17 cellular contexts compared by ENCODE assay signal in the genomic region with DNA sequence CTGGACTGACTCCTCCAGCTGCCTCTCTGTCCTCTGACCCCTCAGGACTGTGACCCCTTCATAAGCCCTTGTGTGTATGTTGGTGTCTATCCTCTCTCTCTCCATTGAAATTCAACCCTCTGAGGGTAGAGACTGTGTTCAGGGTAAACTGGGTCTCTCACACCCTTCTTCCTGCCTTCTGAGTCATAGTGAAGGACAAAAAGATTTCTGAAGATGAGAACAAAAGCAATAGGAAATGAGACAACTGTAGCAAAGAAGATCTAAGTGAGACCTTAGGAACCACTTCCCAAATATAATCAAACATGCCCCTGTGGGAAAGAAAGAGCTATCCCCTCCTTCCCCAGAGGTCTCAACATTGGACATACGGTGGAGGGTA. TPM values are rescaled to one million over a fixed set of nuclear protein-coding genes. Genes with fewer than 3 reads are reported as not detected.
A peak's percentile ranks its signal among the peaks of the same experiment; 100 is the strongest.
DNase-seq lines count a peak whose midpoint lies in the region; ATAC-seq and TF ChIP-seq lines count a peak whose summit lies in the region.
"Had no signal": no experiment of that assay in that cellular context is flagged by ENCODE, and none has a peak within 500 bp of the region (broad histone marks: within the 10 kb centered on the region; RNA-seq: fewer than 3 reads in every experiment).

No MANE protein-coding gene starts in this region.

- peak overlapping the region in 2 of 3 experiments; percentile 81 to 92; a peak in 4 of 7 replicates for H3K27ac Mint-ChIP-seq in H9
- H3K27ac Mint-ChIP-seq in activated T-helper 17 cell treated with anti-CD3 and anti-CD28 coated beads, Interleukin-2, amount 50 U/mL, for 72 hours, result peak overlapping the region; percentile 45
- H3K27ac Mint-ChIP-seq in naive thymus-derived CD4-positive, alpha-beta T cell, result peak overlapping the region; percentile 24 to 90 (median 83)

- no peak overlapping the region for H2BK5ac ChIP-seq in H9 (ENCODE audit: insufficient read length, low read length)

- TF ChIP-seq EP300 in transverse colon (IDR thresholded peaks at IDR 0.05; ENCODE audit: low read depth), result no peak

- no peak overlapping the region for H2BK120ac ChIP-seq in H9 (ENCODE audit: low read depth, low read length, poor library complexity, severe bottlenecking)

- H3K4me1 ChIP-seq in BLaER1 treated with 17β-estradiol and CSF1 and Interleukin-3, amounts not matched to agents 10 nM and 100 nM, result peaks cover 6 to 34% (median 22%) of the 10 kb centered on the region in 10 experiments; a peak in 18 of 20 replicates
- H3K4me1 ChIP-seq in H9 (ENCODE audit: insufficient read depth, low read length), result peaks cover 5% of the 10 kb centered on the region; the same call in 1 of the 2 replicates
- H3K4me1 ChIP-seq in naive thymus-derived CD4-positive, alpha-beta T cell (ENCODE audit: control insufficient read depth in 2 of 2, insufficient read depth in 2 of 2, low read length in 2 of 2), result peaks cover 0 to 21% of the 10 kb centered on the region in 2 donors
- H3K4me1 ChIP-seq in transverse colon, result peaks cover 13 to 54% (median 41%) of the 10 kb centered on the region in 4 donors
- H3K4me1 ChIP-seq: BE2C had no signal

- no peak overlapping the region for H2AFZ ChIP-seq in H9 (ENCODE audit: low read length)

- DNase-seq in H9 (no peak), GF-D8 (lab: John Stamatoyannopoulos, UW) (no peak), transverse colon (no peak)
- no peak for DNase-seq in naive thymus-derived CD4-positive, alpha-beta T cell
- no peak for DNase-seq in activated CD4-positive, CD25-positive, alpha-beta regulatory T cell treated with anti-CD3 and anti-CD28 coated beads, Interleukin-2, amount 50 U/mL, for 72 hours
- DNase-seq: BE2C, mesendoderm, NCI-H1930, NCI-H748 treated with DMSO at 0.1 percent for 48 hours had no signal

- peak; percentile 34 for ATAC-seq in activated T-helper 17 cell treated with anti-CD3 and anti-CD28 coated beads, Interleukin-2, amount 50 U/mL, for 72 hours (replicated peaks)
- ATAC-seq in naive thymus-derived CD4-positive, alpha-beta T cell, result no peak
- no peak for ATAC-seq in HG02973 (IDR thresholded peaks at IDR 0.05; ENCODE audit: unreplicated experiment)
- ATAC-seq: gastroesophageal sphincter, pancreas had no signal

- no peak overlapping the region for H2BK15ac ChIP-seq in H9 (ENCODE audit: low read depth, low read length)

- H3K23ac ChIP-seq in H9 (ENCODE audit: insufficient read length, low read depth, low read length), result no peak overlapping the region

- H3K56ac ChIP-seq in H9 (ENCODE audit: insufficient read length, low read depth, low read length), result no peak overlapping the region

- H3K9me3 ChIP-seq in BLaER1 treated with 17β-estradiol and CSF1 and Interleukin-3, amounts not matched to agents 10 nM and 100 nM (replicated peaks in 1 of 11), result no peaks in the 10 kb centered on the region
- H3K9me3 ChIP-seq in H9 (ENCODE audit: control insufficient read depth, low read depth, low read length) (no peaks in the 10 kb centered on the region), transverse colon (no peaks in the 10 kb centered on the region)
- no peaks in the 10 kb centered on the region for H3K9me3 ChIP-seq in naive thymus-derived CD4-positive, alpha-beta T cell (ENCODE audit: control insufficient read depth in 2 of 3, low read length in 3 of 3)
- H3K9me3 ChIP-seq: BE2C, gastroesophageal sphincter, pancreas had no signal

- peaks cover 0 to 8% (median 0%) of the 10 kb centered on the region in 11 experiments; a peak in 2 of 22 replicates for H3K27me3 ChIP-seq in BLaER1 treated with 17β-estradiol and CSF1 and Interleukin-3, amounts not matched to agents 10 nM and 100 nM
- H3K27me3 ChIP-seq in H9 (ENCODE audit: insufficient read depth, low read length) (no peaks in the 10 kb centered on the region), transverse colon (no peaks in the 10 kb centered on the region)
- H3K27me3 ChIP-seq in naive thymus-derived CD4-positive, alpha-beta T cell (ENCODE audit: control insufficient read depth in 2 of 2, insufficient read depth in 2 of 2, low read length in 2 of 2), result no peaks in the 10 kb centered on the region
- H3K27me3 ChIP-seq: BE2C, gastroesophageal sphincter, pancreas had no signal

- H3K14ac ChIP-seq in H9 (ENCODE audit: insufficient read depth, low read length), result no peak overlapping the region

- TF ChIP-seq POLR2A in transverse colon (IDR thresholded peaks at IDR 0.05), result no peak

- H3K79me1 ChIP-seq in H9 (ENCODE audit: insufficient read depth, low read depth, low read length, poor library complexity, severe bottlenecking), result no peaks in the 10 kb centered on the region

- intact Hi-C loops in naive thymus-derived CD4-positive, alpha-beta T cell (cut with micrococcal nuclease), result loop anchor here in 1 of 2 donors (1.0 kb wide), 1 partner anchor 9 kb away; no protein-coding TSS in a partner anchor
- intact Hi-C loops in transverse colon (cut with DNase I; ENCODE audit: low total_unique reads), result no loop called here

- POLR2A ChIA-PET in naive thymus-derived CD4-positive, alpha-beta T cell (lab: Charles Lee), result interaction anchor here (0.8 to 1.9 kb wide), 5 partner anchors 11 to 31 kb away, joined by 3 to 10 read pairs (median 4); no protein-coding TSS in a partner anchor

- H4K20me1 ChIP-seq in BLaER1 treated with 17β-estradiol and CSF1 and Interleukin-3, amounts not matched to agents 10 nM and 100 nM, result peaks cover 0 to 9% (median 0%) of the 10 kb centered on the region in 11 experiments; a peak in 2 of 22 replicates
- no peaks in the 10 kb centered on the region for H4K20me1 ChIP-seq in H9 (ENCODE audit: control insufficient read depth, insufficient read depth, insufficient read length)

- no peak overlapping the region for H3K4me3 ChIP-seq in BLaER1 treated with 17β-estradiol and CSF1 and Interleukin-3, amounts not matched to agents 10 nM and 100 nM
- no peak overlapping the region for H3K4me3 ChIP-seq in naive thymus-derived CD4-positive, alpha-beta T cell (ENCODE audit: low read length)
- H3K4me3 ChIP-seq in transverse colon, result no peak overlapping the region
- H3K4me3 ChIP-seq: gastroesophageal sphincter, pancreas had no signal

- no CpG with 5 or more reads among the region's 1 CpG for WGBS in H9 (ENCODE audit: extremely low coverage, insufficient read length, low lambda C conversion rate)
- 86% methylated on average over 1 of the region's 1 CpG; no CpG with 5 or more reads in 1 of the 2 donors for WGBS in transverse colon (ENCODE audit: low coverage in 1 of 2), 2 donors

- no peak overlapping the region for H4K8ac ChIP-seq in H9 (replicated peaks; ENCODE audit: insufficient read length, low read depth, low read length)

- no peak overlapping the region for H4K91ac ChIP-seq in H9 (ENCODE audit: insufficient read length, low read depth, low read length)

- no peaks in the 10 kb centered on the region for H3K79me2 ChIP-seq in H9 (ENCODE audit: insufficient read depth, low read length)

- in situ Hi-C loops in transverse colon (cut with MboI; ENCODE audit: low pct_ligation_motif_present in 1 of 4, low pct_unique_long_range_greater_than_20kb in 1 of 4, low sequenced_read_pairs in 3 of 4), result no loop called here

- H3K27me3 Mint-ChIP-seq in H9 (ENCODE audit: low read depth), result no peaks in the 10 kb centered on the region
- H3K27me3 Mint-ChIP-seq in activated T-helper 17 cell treated with anti-CD3 and anti-CD28 coated beads, Interleukin-2, amount 50 U/mL, for 72 hours, result no peaks in the 10 kb centered on the region
- H3K27me3 Mint-ChIP-seq in naive thymus-derived CD4-positive, alpha-beta T cell, result no peaks in the 10 kb centered on the region

- H3K9ac ChIP-seq in BLaER1 treated with 17β-estradiol and CSF1 and Interleukin-3, amounts not matched to agents 10 nM and 100 nM, result no peak overlapping the region; a peak in 1 of 22 replicates
- no peak overlapping the region for H3K9ac ChIP-seq in H9 (ENCODE audit: extremely low read depth, insufficient read length, low read length)

- peaks cover 33 to 41% of the 10 kb centered on the region in 2 experiments for H3K4me1 Mint-ChIP-seq in H9
- peaks cover 14% of the 10 kb centered on the region for H3K4me1 Mint-ChIP-seq in activated T-helper 17 cell treated with anti-CD3 and anti-CD28 coated beads, Interleukin-2, amount 50 U/mL, for 72 hours
- H3K4me1 Mint-ChIP-seq in naive thymus-derived CD4-positive, alpha-beta T cell, result peaks cover 29 to 73% (median 59%) of the 10 kb centered on the region in 7 donors

- no peak overlapping the region for H2BK12ac ChIP-seq in H9 (ENCODE audit: insufficient read length, low read depth, low read length)

- peak overlapping the region in 7 of 11 experiments; percentile 3 to 75 (median 64); a peak in 10 of 22 replicates for H3K4me2 ChIP-seq in BLaER1 treated with 17β-estradiol and CSF1 and Interleukin-3, amounts not matched to agents 10 nM and 100 nM
- no peak overlapping the region for H3K4me2 ChIP-seq in H9 (ENCODE audit: insufficient read depth, insufficient read length, low read length)

- CTCF ChIA-PET in naive thymus-derived CD4-positive, alpha-beta T cell (lab: Charles Lee), result interaction anchor here (1.1 to 4.0 kb wide), 3 partner anchors 29 to 33 kb away, joined by 3 to 12 read pairs (median 3); no protein-coding TSS in a partner anchor

- no peaks in the 10 kb centered on the region; a peak in 1 of 5 replicates for H3K9me3 Mint-ChIP-seq in H9
- no peaks in the 10 kb centered on the region for H3K9me3 Mint-ChIP-seq in activated T-helper 17 cell treated with anti-CD3 and anti-CD28 coated beads, Interleukin-2, amount 50 U/mL, for 72 hours
- no peaks in the 10 kb centered on the region for H3K9me3 Mint-ChIP-seq in naive thymus-derived CD4-positive, alpha-beta T cell

- no peak overlapping the region for H3K18ac ChIP-seq in H9 (ENCODE audit: insufficient read length, low read depth, low read length)

- H2BK20ac ChIP-seq in H9 (ENCODE audit: low read depth, low read length, poor library complexity, severe bottlenecking), result no peak overlapping the region

- TF ChIP-seq CTCF in H9 (conservative IDR thresholded peaks at IDR 0.05) (no peak), transverse colon (IDR thresholded peaks at IDR 0.05) (no peak)

- H3T11ph ChIP-seq in H9 (ENCODE audit: low read length), result no peak overlapping the region

- no peak overlapping the region for H4K5ac ChIP-seq in H9 (ENCODE audit: insufficient read length, low read depth, low read length)

- no peak overlapping the region for H3K4me3 Mint-ChIP-seq in H9
- no peak overlapping the region for H3K4me3 Mint-ChIP-seq in activated T-helper 17 cell treated with anti-CD3 and anti-CD28 coated beads, Interleukin-2, amount 50 U/mL, for 72 hours
- H3K4me3 Mint-ChIP-seq in naive thymus-derived CD4-positive, alpha-beta T cell, result peak overlapping the region in 2 of 10 donors; percentile 20 to 26

- no peak overlapping the region for H2AK5ac ChIP-seq in H9 (ENCODE audit: insufficient read length, low read length)

- H3K27ac ChIP-seq in BLaER1 treated with 17β-estradiol and CSF1 and Interleukin-3, amounts not matched to agents 10 nM and 100 nM, result peak overlapping the region in 2 of 11 experiments; percentile 32 to 37; a peak in 3 of 22 replicates
- H3K27ac ChIP-seq in H9 (ENCODE audit: insufficient read length, low read depth, low read length) (no peak overlapping the region), transverse colon (no peak overlapping the region)
- H3K27ac ChIP-seq in naive thymus-derived CD4-positive, alpha-beta T cell (ENCODE audit: low read depth, low read length), result peak overlapping the region; percentile 3
- H3K27ac ChIP-seq: gastroesophageal sphincter, pancreas had no signal

- H3K36me3 Mint-ChIP-seq in H9 (ENCODE audit: insufficient read depth in 1 of 3, low read depth in 3 of 3), result peaks cover 45 to 74% (median 73%) of the 10 kb centered on the region in 3 experiments
- H3K36me3 Mint-ChIP-seq in activated T-helper 17 cell treated with anti-CD3 and anti-CD28 coated beads, Interleukin-2, amount 50 U/mL, for 72 hours (ENCODE audit: low read depth), result peaks cover 52% of the 10 kb centered on the region
- peaks cover 0 to 63% (median 38%) of the 10 kb centered on the region in 5 donors for H3K36me3 Mint-ChIP-seq in naive thymus-derived CD4-positive, alpha-beta T cell

- H3K36me3 ChIP-seq in BLaER1 treated with 17β-estradiol and CSF1 and Interleukin-3, amounts not matched to agents 10 nM and 100 nM, result peaks cover 0 to 53% (median 0%) of the 10 kb centered on the region in 11 experiments; a peak in 3 of 22 replicates
- H3K36me3 ChIP-seq in naive thymus-derived CD4-positive, alpha-beta T cell (ENCODE audit: control insufficient read depth in 2 of 3, insufficient read depth in 3 of 3, low read length in 3 of 3), result peaks cover 30 to 84% (median 38%) of the 10 kb centered on the region in 3 experiments
- peaks cover 0 to 43% (median 23%) of the 10 kb centered on the region in 4 donors for H3K36me3 ChIP-seq in transverse colon
- H3K36me3 ChIP-seq: BE2C had no signal

- no peak overlapping the region for H3K4ac ChIP-seq in H9 (ENCODE audit: low read depth, low read length)

- peaks cover 5% of the 10 kb centered on the region for H3K23me2 ChIP-seq in H9 (ENCODE audit: insufficient read length, low read depth, low read length, poor library complexity, severe bottlenecking)

RNA-seq across cellular contexts. Expression of a gene that starts 16.9 kb away (rescaled TPM):
- total RNA-seq in H9 (2021) (15.4 and 15.5 TPM in 2 replicates), transverse colon (10 to 100 TPM; 12.5 to 46.8 (median 24.4) TPM)
- 1 to 10 TPM; 1.2 to 2.9 TPM for total RNA-seq in activated T-helper 17 cell treated with anti-CD3 and anti-CD28 coated beads, Interleukin-2, amount 50 U/mL, for 72 hours
- total RNA-seq in naive thymus-derived CD4-positive, alpha-beta T cell, result 10 to 100 TPM in 4 of 5 experiments, 1 to 10 TPM in 1; 9.1 to 57.8 (median 23.0) TPM
- 10 to 100 TPM; 40.7 to 85.5 TPM for polyA plus RNA-seq in naive thymus-derived CD4-positive, alpha-beta T cell

RNA-seq across cellular contexts. Expression of a gene that starts 52.0 kb away (rescaled TPM):
- total RNA-seq in H9 (2021) (0.96 and 1.0 TPM in 2 replicates), transverse colon (under 1 TPM in 2 of 4 donors, not detected in 2; 0.32 to 0.41 TPM)
- total RNA-seq in activated T-helper 17 cell treated with anti-CD3 and anti-CD28 coated beads, Interleukin-2, amount 50 U/mL, for 72 hours, result not detected
- total RNA-seq in naive thymus-derived CD4-positive, alpha-beta T cell, result not detected
- polyA plus RNA-seq in naive thymus-derived CD4-positive, alpha-beta T cell, result not detected
- total RNA-seq: cardiac septum, M059J, RPMI7951 had no signal
